Comparison of ENCODE assay signal across 1 cellular context in genomic region chr11:134068829-134069425, GRCh38.
A peak's percentile ranks its signal among the peaks of the same experiment; 100 is the strongest.
TF ChIP-seq lines count a peak whose summit lies in the region.

JAM3 (plus strand) TSS chr11:134069072; CDS start chr11:134069084, 12 bp downstream.

TF ChIP-seq in H1, 55 proteins besides CTCF, POLR2A, EP300 and RAD21 (continued from another document):
- TF ChIP-seq HDAC2 (IDR thresholded peaks at IDR 0.05; ENCODE audit: borderline replicate concordance in 1 of 2, low read depth in 2 of 2, low read length in 2 of 2), result 0 out of 4 replicates have a peak, but pooled peaks of 1 of the 2 experiments have one; percentile 34
- peak; percentile 38; the same call in 1 of the 2 replicates for TF ChIP-seq MAX (IDR thresholded peaks at IDR 0.05)
- 0 out of 2 replicates have a peak, but pooled peaks have one; percentile 41 for TF ChIP-seq POLR2AphosphoS5 (IDR thresholded peaks at IDR 0.05; ENCODE audit: low read depth, low read length)
- no peak for TF ChIP-seq BCL11A (IDR thresholded peaks at IDR 0.05; ENCODE audit: low read depth in 2 of 2, low read length in 2 of 2)
- no peak for TF ChIP-seq USF2 (IDR thresholded peaks at IDR 0.05; ENCODE audit: low read length)
- peak; percentile 97 for TF ChIP-seq RBBP5 (IDR thresholded peaks at IDR 0.05; ENCODE audit: borderline replicate concordance, low read depth, low read length)
- no peak for TF ChIP-seq TAF7 (optimal IDR thresholded peaks at IDR 0.05; ENCODE audit: borderline replicate concordance, low read depth, low read length)
- no peak for TF ChIP-seq KDM5A (IDR thresholded peaks at IDR 0.05; ENCODE audit: low read length)
- TF ChIP-seq JUND (IDR thresholded peaks at IDR 0.05; ENCODE audit: low read length), result no peak
- TF ChIP-seq JUN (IDR thresholded peaks at IDR 0.05; ENCODE audit: low read depth, low read length), result no peak
- no peak for TF ChIP-seq SP4 (IDR thresholded peaks at IDR 0.05; ENCODE audit: low read length)
- peak; percentile 95 for TF ChIP-seq KDM4A (IDR thresholded peaks at IDR 0.05; ENCODE audit: low read depth, low read length, severe bottlenecking)
- TF ChIP-seq TBP (IDR thresholded peaks at IDR 0.05; ENCODE audit: low read depth, low read length), result peak; percentile 71; the same call in 1 of the 2 replicates
- peak; percentile 85 for TF ChIP-seq ASH2L (IDR thresholded peaks at IDR 0.05; ENCODE audit: low read length)
- peak; percentile 64 to 67; a peak in 1 of 4 replicates for TF ChIP-seq SIN3A (conservative IDR thresholded peaks at IDR 0.05 in 1 of 2, IDR thresholded peaks at IDR 0.05 in 1 of 2; ENCODE audit: low read depth in 1 of 2, low read length in 2 of 2)
- TF ChIP-seq, protein P1, sequence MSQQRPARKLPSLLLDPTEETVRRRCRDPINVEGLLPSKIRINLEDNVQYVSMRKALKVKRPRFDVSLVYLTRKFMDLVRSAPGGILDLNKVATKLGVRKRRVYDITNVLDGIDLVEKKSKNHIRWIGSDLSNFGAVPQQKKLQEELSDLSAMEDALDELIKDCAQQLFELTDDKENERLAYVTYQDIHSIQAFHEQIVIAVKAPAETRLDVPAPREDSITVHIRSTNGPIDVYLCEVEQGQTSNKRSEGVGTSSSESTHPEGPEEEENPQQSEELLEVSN (IDR thresholded peaks at IDR 0.05), result 0 out of 2 replicates have a peak, but pooled peaks have one; percentile 15
- TF ChIP-seq SRF (IDR thresholded peaks at IDR 0.05; ENCODE audit: low read depth, low read length), result no peak
- TF ChIP-seq YY1 (IDR thresholded peaks at IDR 0.05; ENCODE audit: low read depth, low read length), result peak; percentile 77
- no peak for TF ChIP-seq BACH1 (IDR thresholded peaks at IDR 0.05; ENCODE audit: low read length)
- no peak for TF ChIP-seq BRCA1 (IDR thresholded peaks at IDR 0.05; ENCODE audit: low read depth, low read length)
- TF ChIP-seq ZNF274 (IDR thresholded peaks at IDR 0.05; ENCODE audit: borderline replicate concordance, extremely low read depth, low read length), result no peak
- no peak for TF ChIP-seq CEBPB (IDR thresholded peaks at IDR 0.05; ENCODE audit: low read depth, low read length)
TF ChIP-seq in H1: peak in this region for 14.
